ENCODE assay signal across 24 cellular contexts in the genomic region with DNA sequence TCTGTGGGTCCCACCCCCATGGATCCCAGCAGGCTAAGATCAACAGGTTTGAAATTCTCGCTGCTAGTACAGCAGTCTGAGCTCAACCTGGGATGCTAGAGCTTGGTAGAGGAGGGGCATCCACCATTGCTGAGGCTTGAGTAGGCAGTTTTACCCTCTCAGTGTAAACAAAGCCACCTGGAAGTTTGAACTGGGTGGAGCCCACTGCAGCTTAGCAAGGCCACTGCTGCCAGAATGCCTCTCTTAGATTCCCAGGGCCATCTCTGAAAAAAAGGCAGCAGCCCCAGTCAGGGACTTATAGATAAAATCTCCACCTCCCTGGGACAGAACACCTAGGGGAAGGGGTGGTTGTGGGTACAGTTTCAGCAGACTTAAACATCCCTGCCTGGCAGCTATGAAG.
A peak's percentile ranks its signal among the peaks of the same experiment; 100 is the strongest.
DNase-seq lines count a peak whose midpoint lies in the region; ATAC-seq and TF ChIP-seq lines count a peak whose summit lies in the region.
"Had no signal": no experiment of that assay in that cellular context is flagged by ENCODE, and none has a peak within 500 bp of the region (broad histone marks: within the 10 kb centered on the region; RNA-seq: fewer than 3 reads in every experiment).

No MANE protein-coding gene starts in this region.

- no peak overlapping the region for H3K27ac Mint-ChIP-seq in neural progenitor cell
- H3K27ac Mint-ChIP-seq: CD8-positive, alpha-beta memory T cell; T-helper 17 cell had no signal

- H3K9me3 Mint-ChIP-seq in neural progenitor cell, result peaks cover 6% of the 10 kb centered on the region

- H3K4me1 Mint-ChIP-seq in neural progenitor cell, result no peaks in the 10 kb centered on the region
- H3K4me1 Mint-ChIP-seq: CD8-positive, alpha-beta memory T cell; T-helper 17 cell had no signal

- no peaks in the 10 kb centered on the region for H3K27me3 ChIP-seq in neural progenitor cell

- TF ChIP-seq CTCF in neural progenitor cell (IDR thresholded peaks at IDR 0.05), result no peak

- H3K4me1 ChIP-seq in neural progenitor cell, result no peaks in the 10 kb centered on the region

- no peaks in the 10 kb centered on the region for H3K79me2 ChIP-seq in neural progenitor cell (ENCODE audit: low read depth)

- H3K4me2 ChIP-seq in neural progenitor cell, result no peak overlapping the region
- H3K4me2 ChIP-seq: KMS-11 had no signal

- intact Hi-C loops in Right ventricle myocardium superior (cut with DNase I), result no loop called here

- ATAC-seq in Right ventricle myocardium superior (ENCODE audit: poor library complexity), result no peak
- ATAC-seq: Right ventricle myocardium inferior, T-helper 17 cell had no signal

- no peaks in the 10 kb centered on the region for H3K36me3 Mint-ChIP-seq in neural progenitor cell
- H3K36me3 Mint-ChIP-seq: CD8-positive, alpha-beta memory T cell had no signal

- H3K4me3 Mint-ChIP-seq in neural progenitor cell, result no peak overlapping the region
- H3K4me3 Mint-ChIP-seq: CD8-positive, alpha-beta memory T cell; T-helper 17 cell had no signal

- no peak overlapping the region for H3K9ac ChIP-seq in neural progenitor cell
- H3K9ac ChIP-seq: KMS-11 had no signal

- H3K9me3 ChIP-seq in neural progenitor cell (ENCODE audit: low read depth), result no peaks in the 10 kb centered on the region

- no peak overlapping the region for H3K27ac ChIP-seq in neural progenitor cell
- H3K27ac ChIP-seq: KMS-11, SK-N-MC had no signal

- peak overlapping the region; percentile 20 for H2AFZ ChIP-seq in neural progenitor cell (replicated peaks)

- H4K20me1 ChIP-seq in neural progenitor cell (ENCODE audit: low read depth), result no peaks in the 10 kb centered on the region

- no peak overlapping the region for H3K4me3 ChIP-seq in neural progenitor cell
- H3K4me3 ChIP-seq: SK-N-MC had no signal

- no peaks in the 10 kb centered on the region for H3K27me3 Mint-ChIP-seq in neural progenitor cell (ENCODE audit: insufficient read depth, low read depth)
- H3K27me3 Mint-ChIP-seq: CD8-positive, alpha-beta memory T cell; T-helper 17 cell had no signal

- DNase-seq in NCI-H1417 (lab: John Stamatoyannopoulos, UW) (peak in 2 of 3 experiments; percentile 24 to 51), NCI-H1417 treated with DMSO at 0.1 percent for 48 hours (lab: John Stamatoyannopoulos, UW) (no peak), NCI-H1105 (lab: John Stamatoyannopoulos, UW) (peak; percentile 25), NCI-H524 treated with DMSO at 0.1 percent for 48 hours (lab: John Stamatoyannopoulos, UW) (peak; percentile 40), neural progenitor cell (ENCODE audit: low spot score) (no peak), Right ventricle myocardium superior (no peak), cortex of kidney (lab: John Stamatoyannopoulos, UW) (no peak)
- DNase-seq: AML-193; C1 segment of cervical spinal cord; Calu3; CD8-positive, alpha-beta memory T cell; DMS79 treated with DMSO at 0.1 percent for 48 hours; GOT3; IMR-90; NCI-H1092 treated with DMSO at 0.1 percent for 48 hours; NCI-H187 treated with DMSO at 0.1 percent for 48 hours; NCI-H2107; NCI-H82; OCI-M1; SW 1271; T-helper 17 cell had no signal

- H3F3A ChIP-seq in neural progenitor cell (ENCODE audit: low read depth), result no peaks in the 10 kb centered on the region

- no peaks in the 10 kb centered on the region for H3K36me3 ChIP-seq in neural progenitor cell

Comparison
In these comparisons a context has a peak if more than half of its experiments do, and no peak if none do; other contexts are left out.
1. DNase-seq: peak in NCI-H1417 (2 of 3), NCI-H1105 (single experiment) and NCI-H524 treated with DMSO at 0.1 percent for 48 hours (single experiment); none in NCI-H1417 treated with DMSO at 0.1 percent for 48 hours (single experiment), neural progenitor cell (single experiment), Right ventricle myocardium superior (single experiment) and cortex of kidney (single experiment).